Comparison of ENCODE assay signal across 13 cellular contexts in the genomic region with DNA sequence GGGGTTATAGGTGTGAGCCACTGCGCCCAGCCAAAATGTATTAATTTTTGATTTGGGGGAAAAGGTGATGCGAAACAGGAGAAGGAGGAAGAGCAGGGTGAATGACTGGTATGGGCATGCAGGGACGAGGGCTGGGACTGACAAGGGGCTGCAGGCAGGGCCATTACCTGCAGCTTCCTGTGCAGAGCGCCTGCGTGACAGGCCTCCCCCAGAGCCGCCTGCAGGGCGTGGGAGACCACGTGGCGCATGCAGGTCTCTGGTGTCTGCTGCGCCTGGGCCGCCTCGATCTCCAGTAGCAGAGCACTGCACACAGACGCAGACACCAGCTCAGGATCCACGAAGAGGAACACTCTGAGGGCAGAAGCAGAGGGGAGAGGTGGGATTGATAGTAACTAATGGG. TPM values are rescaled to one million over a fixed set of nuclear protein-coding genes. Genes with fewer than 3 reads are reported as not detected.
DNase-seq lines count a peak whose midpoint lies in the region; ATAC-seq and TF ChIP-seq lines count a peak whose summit lies in the region.
"Had no signal": no experiment of that assay in that cellular context is flagged by ENCODE, and none has a peak within 500 bp of the region (broad histone marks: within the 10 kb centered on the region; RNA-seq: fewer than 3 reads in every experiment).

No MANE protein-coding gene starts in this region.

- H3K27me3 Mint-ChIP-seq in osteocyte (ENCODE audit: unreplicated experiment): peaks cover 11% of the 10 kb centered on the region

- TF ChIP-seq CTCF in right atrium auricular region (IDR thresholded peaks at IDR 0.05): no peak
- TF ChIP-seq CTCF in esophagus muscularis mucosa (IDR thresholded peaks at IDR 0.05): no peak
- no peak for TF ChIP-seq CTCF in osteocyte (IDR thresholded peaks at IDR 0.05)

- no peak overlapping the region for H3K4me3 Mint-ChIP-seq in osteocyte (ENCODE audit: unreplicated experiment)
- H3K4me3 Mint-ChIP-seq: CD4-positive, CD25-positive, alpha-beta regulatory T cell had no signal

- no peak overlapping the region for H3K4me3 ChIP-seq in right atrium auricular region
- no peak overlapping the region for H3K4me3 ChIP-seq in esophagus muscularis mucosa
- H3K4me3 ChIP-seq: BLaER1 treated with 17β-estradiol and CSF1 and Interleukin-3, amounts not matched to agents 10 nM and 100 nM had no signal

- H3K4me1 ChIP-seq in right atrium auricular region (no peaks in the 10 kb centered on the region), esophagus muscularis mucosa (no peaks in the 10 kb centered on the region)

- no peaks in the 10 kb centered on the region for H3K36me3 Mint-ChIP-seq in osteocyte (ENCODE audit: unreplicated experiment)
- H3K36me3 Mint-ChIP-seq: CD4-positive, CD25-positive, alpha-beta regulatory T cell had no signal

- no peaks in the 10 kb centered on the region for H3K36me3 ChIP-seq in right atrium auricular region
- H3K36me3 ChIP-seq in esophagus muscularis mucosa: peaks cover 0 to 3% (median 0%) of the 10 kb centered on the region in 4 donors

- H3K9me3 ChIP-seq in right atrium auricular region: no peaks in the 10 kb centered on the region
- no peaks in the 10 kb centered on the region for H3K9me3 ChIP-seq in esophagus muscularis mucosa
- H3K9me3 ChIP-seq: BLaER1 treated with 17β-estradiol and CSF1 and Interleukin-3, amounts not matched to agents 10 nM and 100 nM had no signal

- no peaks in the 10 kb centered on the region for H3K4me1 Mint-ChIP-seq in osteocyte (ENCODE audit: unreplicated experiment)
- H3K4me1 Mint-ChIP-seq: CD4-positive, CD25-positive, alpha-beta regulatory T cell had no signal

- intact Hi-C loops in Right ventricle myocardium superior (cut with DNase I) (no loop called here), esophagus muscularis mucosa (cut with DNase I) (no loop called here)

- no peaks in the 10 kb centered on the region for H3K9me3 Mint-ChIP-seq in osteocyte (ENCODE audit: unreplicated experiment)
- H3K9me3 Mint-ChIP-seq: CD4-positive, CD25-positive, alpha-beta regulatory T cell had no signal

- H3K27me3 ChIP-seq in right atrium auricular region (no peaks in the 10 kb centered on the region), esophagus muscularis mucosa (peaks cover 0 to 66% (median 3%) of the 10 kb centered on the region in 4 donors)
- H3K27me3 ChIP-seq: BLaER1 treated with 17β-estradiol and CSF1 and Interleukin-3, amounts not matched to agents 10 nM and 100 nM had no signal

- ATAC-seq in Right ventricle myocardium superior (ENCODE audit: poor library complexity): no peak
- ATAC-seq in GM21576 (IDR thresholded peaks at IDR 0.05; ENCODE audit: unreplicated experiment): no peak
- ATAC-seq in GM18502 (IDR thresholded peaks at IDR 0.05; ENCODE audit: poor library complexity, unreplicated experiment): no peak

- TF ChIP-seq POLR2A in esophagus muscularis mucosa (IDR thresholded peaks at IDR 0.05; ENCODE audit: low read depth): no peak

- TF ChIP-seq EP300 in esophagus muscularis mucosa (IDR thresholded peaks at IDR 0.05): no peak

- DNase-seq in right atrium auricular region (ENCODE audit: low spot score) (peak; percentile 16), Right ventricle myocardium superior (no peak), esophagus muscularis mucosa (ENCODE audit: extremely low spot score) (peak; percentile 8), osteocyte (ENCODE audit: extremely low spot score, unreplicated experiment) (peak; percentile 75), cerebellar cortex (ENCODE audit: low spot score) (no peak)
- DNase-seq: 8988T; CD4-positive, CD25-positive, alpha-beta regulatory T cell; DMS53; GOT3; H9 had no signal

- no peak overlapping the region for H3K27ac ChIP-seq in right atrium auricular region
- H3K27ac ChIP-seq in esophagus muscularis mucosa (replicated peaks in 1 of 4): no peak overlapping the region
- H3K27ac ChIP-seq: BLaER1 treated with 17β-estradiol and CSF1 and Interleukin-3, amounts not matched to agents 10 nM and 100 nM had no signal

- 89% methylated on average over 14 of the region's 14 CpGs for WGBS in esophagus muscularis mucosa

- H3K27ac Mint-ChIP-seq in osteocyte (ENCODE audit: unreplicated experiment): no peak overlapping the region
- H3K27ac Mint-ChIP-seq: CD4-positive, CD25-positive, alpha-beta regulatory T cell had no signal

RNA-seq across cellular contexts. Expression of a gene that starts 32.4 kb away (rescaled TPM):
- total RNA-seq in right atrium auricular region (under 1 TPM in 1 of 2 donors, not detected in 1; 0.51 TPM), Right ventricle myocardium superior (0.78 TPM), esophagus muscularis mucosa (1 to 10 TPM in 3 of 4 donors, under 1 TPM in 1; 0.52 to 3.3 (median 1.8) TPM), osteocyte (not detected in 2 replicates)
- total RNA-seq: H9 had no signal

RNA-seq across cellular contexts. Expression of a gene that starts 35.9 kb away (rescaled TPM):
- total RNA-seq in right atrium auricular region (under 1 TPM in 1 of 2 donors, not detected in 1; 0.12 TPM), Right ventricle myocardium superior (0.11 TPM), esophagus muscularis mucosa (under 1 TPM in 2 of 4 donors, not detected in 2; 0.17 to 0.33 TPM), osteocyte (not detected in 2 replicates)
- total RNA-seq: CD4-positive, CD25-positive, alpha-beta regulatory T cell had no signal

Comparison
In these comparisons a context has a peak if more than half of its experiments do, and no peak if none do; other contexts are left out.
1. DNase-seq: peak in right atrium auricular region (single experiment), esophagus muscularis mucosa (single experiment) and osteocyte (single experiment); none in Right ventricle myocardium superior (single experiment) and cerebellar cortex (single experiment).